17 cellular contexts compared by ENCODE assay signal in genomic region chr17:61492759-61493526, GRCh38. TPM values are rescaled to one million over a fixed set of nuclear protein-coding genes. Genes with fewer than 3 reads are reported as not detected.
A peak's percentile ranks its signal among the peaks of the same experiment; 100 is the strongest.
DNase-seq lines count a peak whose midpoint lies in the region; ATAC-seq and TF ChIP-seq lines count a peak whose summit lies in the region.
"Had no signal": no experiment of that assay in that cellular context is flagged by ENCODE, and none has a peak within 500 bp of the region (broad histone marks: within the 10 kb centered on the region; RNA-seq: fewer than 3 reads in every experiment).

No MANE protein-coding gene starts in this region.

- no peaks in the 10 kb centered on the region for H3K27me3 ChIP-seq in stomach smooth muscle (ENCODE audit: control insufficient read depth in 1 of 2, insufficient read depth in 2 of 2, low read length in 2 of 2)
- H3K27me3 ChIP-seq: adrenal gland, neural progenitor cell had no signal

- H3K27ac ChIP-seq in stomach smooth muscle (ENCODE audit: low read length): peak overlapping the region; percentile 67
- H3K27ac ChIP-seq: adrenal gland, neural progenitor cell had no signal

- no peak for TF ChIP-seq CTCF in fibroblast of villous mesenchyme (IDR thresholded peaks at IDR 0.05; ENCODE audit: insufficient read depth, low read depth, low read length)

- H3K4me1 ChIP-seq in stomach smooth muscle (ENCODE audit: control insufficient read depth, insufficient read depth, low read length): peaks cover 7% of the 10 kb centered on the region

- H3K9me3 ChIP-seq in stomach smooth muscle (ENCODE audit: control insufficient read depth in 2 of 2, low read length in 2 of 2): no peaks in the 10 kb centered on the region
- H3K9me3 ChIP-seq: adrenal gland had no signal

- no peak for ATAC-seq in HG03108 (IDR thresholded peaks at IDR 0.05; ENCODE audit: unreplicated experiment)
- ATAC-seq: left cardiac atrium had no signal

- no peaks in the 10 kb centered on the region for H3K36me3 ChIP-seq in stomach smooth muscle (ENCODE audit: control insufficient read depth in 2 of 2, insufficient read depth in 2 of 2, low read length in 2 of 2)
- H3K36me3 ChIP-seq: adrenal gland, neural progenitor cell had no signal

- no peak overlapping the region for H3K4me3 ChIP-seq in fibroblast of villous mesenchyme (ENCODE audit: low read depth, low read length)
- no peak overlapping the region for H3K4me3 ChIP-seq in stomach smooth muscle (ENCODE audit: low read length in 2 of 2)
- H3K4me3 ChIP-seq: adrenal gland, neural progenitor cell had no signal

- peak; percentile 35 for DNase-seq in GM04504 (ENCODE audit: low read depth)
- DNase-seq in SW480 (ENCODE audit: low spot score): peak; percentile 20
- peak; percentile 55 for DNase-seq in fibroblast of villous mesenchyme (ENCODE audit: low read depth)
- DNase-seq in stimulated activated CD4-positive, alpha-beta T cell treated with anti-CD3 and anti-CD28 coated beads, Interleukin-4, amount 100 ng/mL, for 24 hours: no peak
- no peak for DNase-seq in NCI-H1436 treated with DMSO at 0.1 percent for 48 hours (lab: John Stamatoyannopoulos, UW)
- DNase-seq: activated CD4-positive, alpha-beta T cell treated with anti-CD3 and anti-CD28 coated beads for 1 hour; adrenal gland; left cardiac atrium; NCI-H2171; small intestine; substantia nigra; SW 1271 had no signal

- no peak overlapping the region for H3K9ac ChIP-seq in stomach smooth muscle (ENCODE audit: low read length in 2 of 2)
- H3K9ac ChIP-seq: neural progenitor cell had no signal

RNA-seq across cellular contexts. Expression of gene TBX4, which starts 40.7 kb away (rescaled TPM):
- total RNA-seq in fibroblast of villous mesenchyme: not detected in 2 replicates
- total RNA-seq: dermis microvascular lymphatic vessel endothelial cell, glomerular endothelial cell, left cardiac atrium had no signal

Comparison
In these comparisons a context has a peak if more than half of its experiments do, and no peak if none do; other contexts are left out.
1. DNase-seq: peak in GM04504 (single experiment), SW480 (single experiment) and fibroblast of villous mesenchyme (single experiment); none in stimulated activated CD4-positive, alpha-beta T cell treated with anti-CD3 and anti-CD28 coated beads, Interleukin-4, amount 100 ng/mL, for 24 hours (single experiment) and NCI-H1436 treated with DMSO at 0.1 percent for 48 hours (single experiment).